Comparison of ENCODE assay signal across 17 cellular contexts in genomic region chr7:82964150-82964882, GRCh38.
DNase-seq lines count a peak whose midpoint lies in the region; ATAC-seq lines count a peak whose summit lies in the region.
"Had no signal": no experiment of that assay in that cellular context is flagged by ENCODE, and none has a peak within 500 bp of the region (broad histone marks: within the 10 kb centered on the region; RNA-seq: fewer than 3 reads in every experiment).

No MANE protein-coding gene starts in this region.

- peak; percentile 78 for ATAC-seq in GM18511 (IDR thresholded peaks at IDR 0.05; ENCODE audit: unreplicated experiment)
- peak; percentile 63 for ATAC-seq in GM21423 (IDR thresholded peaks at IDR 0.05; ENCODE audit: unreplicated experiment)
- ATAC-seq in HG03342 (IDR thresholded peaks at IDR 0.05; ENCODE audit: unreplicated experiment) = peak; percentile 79
- ATAC-seq in GM21528 (IDR thresholded peaks at IDR 0.05; ENCODE audit: low FRiP score, unreplicated experiment) = no peak
- ATAC-seq: activated CD8-positive, alpha-beta T cell treated with anti-CD3 and anti-CD28 coated beads for 36 hours; stimulated activated naive B cell treated with anti-CD40 and anti-IgM and Interleukin-4, amounts not matched to agents 10 μg/mL and 1 μg/mL and 100 μg/mL, for 72 hours had no signal

- DNase-seq in NCI-H510A treated with DMSO at 0.1 percent for 48 hours (lab: John Stamatoyannopoulos, UW) = peak; percentile 90
- no peak for DNase-seq in effector CD4-positive, alpha-beta T cell
- DNase-seq in Kasumi-1 (lab: John Stamatoyannopoulos, UW) = no peak
- no peak for DNase-seq in stimulated activated naive CD4-positive, alpha-beta T cell (lab: John Stamatoyannopoulos, UW)
- DNase-seq: activated CD8-positive, alpha-beta T cell treated with anti-CD3 and anti-CD28 coated beads for 36 hours; activated effector memory CD4-positive, alpha-beta T cell treated with anti-CD3 and anti-CD28 coated beads, Interleukin-2, amount 50 U/mL, for 16 hours; endodermal cell; kidney glomerular epithelial cell; NCI-H524 treated with DMSO at 0.1 percent for 48 hours; SHP77; stimulated activated CD4-positive, alpha-beta T cell treated with anti-CD3 and anti-CD28 coated beads, Interleukin-4, amount 100 ng/mL, for 24 hours; stimulated activated naive B cell treated with anti-CD40 and anti-IgM and Interleukin-4, amounts not matched to agents 10 μg/mL and 1 μg/mL and 100 μg/mL, for 72 hours; T1000 had no signal
